Comparison of ENCODE assay signal across 1 cellular context in genomic region chr2:221572180-221572820, GRCh38.
TF ChIP-seq lines count a peak whose summit lies in the region.

TSS of gene EPHA4 (minus strand) at chr2:221572304. CDS start at chr2:221572248, 56 bp downstream.

TF ChIP-seq in HepG2, 621 proteins besides CTCF, POLR2A, EP300 and RAD21 (continued from another document):
- no peak for TF ChIP-seq ZBTB20 (CRISPR knock-in tag; IDR thresholded peaks at IDR 0.05; ENCODE audit: borderline replicate concordance, low read depth)
- no peak for TF ChIP-seq ZNF816 (CRISPR knock-in tag; IDR thresholded peaks at IDR 0.05; ENCODE audit: borderline replicate concordance)
- no peak for TF ChIP-seq ZNF550 (CRISPR knock-in tag; IDR thresholded peaks at IDR 0.05; ENCODE audit: borderline replicate concordance)
- TF ChIP-seq ELF1 (CRISPR knock-in tag; IDR thresholded peaks at IDR 0.05) = no peak
- no peak for TF ChIP-seq ZBTB21 (CRISPR knock-in tag; IDR thresholded peaks at IDR 0.05)
- TF ChIP-seq STAT6 (CRISPR knock-in tag; IDR thresholded peaks at IDR 0.05; ENCODE audit: borderline replicate concordance) = no peak
- no peak for TF ChIP-seq ZC3H4 (CRISPR knock-in tag; IDR thresholded peaks at IDR 0.05; ENCODE audit: borderline replicate concordance)
- TF ChIP-seq ZNF570 (CRISPR knock-in tag; IDR thresholded peaks at IDR 0.05; ENCODE audit: borderline replicate concordance) = no peak
- TF ChIP-seq ATM (IDR thresholded peaks at IDR 0.05; ENCODE audit: borderline replicate concordance) = no peak
- no peak for TF ChIP-seq ZSCAN9 (CRISPR knock-in tag; IDR thresholded peaks at IDR 0.05; ENCODE audit: borderline replicate concordance)
- no peak for TF ChIP-seq ZKSCAN8 (CRISPR knock-in tag; IDR thresholded peaks at IDR 0.05; ENCODE audit: borderline replicate concordance)
